ENCODE assay signal across 1 cellular context in the genomic region with DNA sequence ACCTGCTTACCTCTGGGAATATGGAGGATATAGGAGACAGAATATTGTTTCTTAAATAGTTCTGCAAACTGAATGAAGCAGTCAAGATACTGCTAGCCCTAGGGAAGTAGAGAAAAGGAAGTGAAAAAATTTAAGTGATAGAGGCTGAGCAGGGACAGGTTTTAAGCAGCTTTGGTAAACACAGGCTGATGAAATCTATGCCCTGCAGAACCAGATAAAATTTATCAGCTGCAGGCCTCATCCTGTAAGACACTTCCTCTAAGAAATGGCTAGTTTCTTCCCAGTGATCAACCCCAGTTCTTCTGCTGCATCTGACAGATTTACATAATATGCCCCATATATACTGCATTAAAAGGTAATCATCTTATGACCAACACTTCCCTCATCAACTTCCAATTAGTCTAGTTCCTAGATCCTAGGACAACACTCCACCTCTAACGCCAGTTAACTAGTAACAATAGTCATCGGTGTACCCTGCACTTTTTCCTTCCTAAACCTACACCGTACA.
TF ChIP-seq lines count a peak whose summit lies in the region.

No MANE protein-coding gene starts in this region.

TF ChIP-seq in endothelial cell of umbilical vein, 7 proteins besides CTCF, POLR2A, EP300 and RAD21:
- no peak for TF ChIP-seq MYC (IDR thresholded peaks at IDR 0.05; ENCODE audit: low read depth, low read length)
- TF ChIP-seq GATA2 (IDR thresholded peaks at IDR 0.05; ENCODE audit: insufficient read depth, insufficient read length, low read depth, low read length): no peak
- TF ChIP-seq FOS (IDR thresholded peaks at IDR 0.05; ENCODE audit: borderline replicate concordance, insufficient read depth, low read length): no peak
- no peak for TF ChIP-seq POLR2AphosphoS5 (IDR thresholded peaks at IDR 0.05; ENCODE audit: insufficient read depth, low read depth, low read length)
- TF ChIP-seq JUN (IDR thresholded peaks at IDR 0.05; ENCODE audit: borderline replicate concordance, insufficient read depth, insufficient read length, low read depth): no peak
- no peak for TF ChIP-seq MAX (IDR thresholded peaks at IDR 0.05; ENCODE audit: insufficient read depth, insufficient read length)
- no peak for TF ChIP-seq EZH2 (IDR thresholded peaks at IDR 0.05; ENCODE audit: borderline replicate concordance, low read depth, low read length, severe bottlenecking)
